ENCODE assay signal across 1 cellular context in the genomic region with DNA sequence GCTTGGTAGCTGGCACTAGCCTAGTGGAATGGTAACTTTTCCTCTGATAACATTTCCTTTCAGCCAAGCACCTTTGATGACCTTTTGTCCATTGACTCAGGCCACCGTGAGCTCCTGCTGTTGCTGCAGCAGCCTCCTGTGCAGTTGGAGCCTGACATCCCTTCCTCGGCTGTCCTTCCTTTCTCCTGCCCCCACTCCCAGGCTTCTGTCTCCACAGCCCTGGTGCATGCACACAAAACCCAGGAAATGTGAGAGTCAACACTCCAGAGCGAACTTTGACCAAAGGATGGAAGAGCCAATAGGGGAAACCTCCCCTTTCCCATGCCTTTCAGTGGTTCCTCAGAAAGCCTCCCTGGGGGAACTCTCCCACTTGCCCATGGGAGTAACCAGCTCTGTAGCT.
TF ChIP-seq lines count a peak whose summit lies in the region.

No MANE protein-coding gene starts in this region.

TF ChIP-seq in HepG2, 621 proteins besides CTCF, POLR2A, EP300 and RAD21 (continued from another document and continues in another):
- TF ChIP-seq, protein P1, sequence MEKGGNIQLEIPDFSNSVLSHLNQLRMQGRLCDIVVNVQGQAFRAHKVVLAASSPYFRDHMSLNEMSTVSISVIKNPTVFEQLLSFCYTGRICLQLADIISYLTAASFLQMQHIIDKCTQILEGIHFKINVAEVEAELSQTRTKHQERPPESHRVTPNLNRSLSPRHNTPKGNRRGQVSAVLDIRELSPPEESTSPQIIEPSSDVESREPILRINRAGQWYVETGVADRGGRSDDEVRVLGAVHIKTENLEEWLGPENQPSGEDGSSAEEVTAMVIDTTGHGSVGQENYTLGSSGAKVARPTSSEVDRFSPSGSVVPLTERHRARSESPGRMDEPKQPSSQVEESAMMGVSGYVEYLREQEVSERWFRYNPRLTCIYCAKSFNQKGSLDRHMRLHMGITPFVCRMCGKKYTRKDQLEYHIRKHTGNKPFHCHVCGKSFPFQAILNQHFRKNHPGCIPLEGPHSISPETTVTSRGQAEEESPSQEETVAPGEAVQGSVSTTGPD (CRISPR knock-in tag; IDR thresholded peaks at IDR 0.05), result no peak
- TF ChIP-seq, protein P2, sequence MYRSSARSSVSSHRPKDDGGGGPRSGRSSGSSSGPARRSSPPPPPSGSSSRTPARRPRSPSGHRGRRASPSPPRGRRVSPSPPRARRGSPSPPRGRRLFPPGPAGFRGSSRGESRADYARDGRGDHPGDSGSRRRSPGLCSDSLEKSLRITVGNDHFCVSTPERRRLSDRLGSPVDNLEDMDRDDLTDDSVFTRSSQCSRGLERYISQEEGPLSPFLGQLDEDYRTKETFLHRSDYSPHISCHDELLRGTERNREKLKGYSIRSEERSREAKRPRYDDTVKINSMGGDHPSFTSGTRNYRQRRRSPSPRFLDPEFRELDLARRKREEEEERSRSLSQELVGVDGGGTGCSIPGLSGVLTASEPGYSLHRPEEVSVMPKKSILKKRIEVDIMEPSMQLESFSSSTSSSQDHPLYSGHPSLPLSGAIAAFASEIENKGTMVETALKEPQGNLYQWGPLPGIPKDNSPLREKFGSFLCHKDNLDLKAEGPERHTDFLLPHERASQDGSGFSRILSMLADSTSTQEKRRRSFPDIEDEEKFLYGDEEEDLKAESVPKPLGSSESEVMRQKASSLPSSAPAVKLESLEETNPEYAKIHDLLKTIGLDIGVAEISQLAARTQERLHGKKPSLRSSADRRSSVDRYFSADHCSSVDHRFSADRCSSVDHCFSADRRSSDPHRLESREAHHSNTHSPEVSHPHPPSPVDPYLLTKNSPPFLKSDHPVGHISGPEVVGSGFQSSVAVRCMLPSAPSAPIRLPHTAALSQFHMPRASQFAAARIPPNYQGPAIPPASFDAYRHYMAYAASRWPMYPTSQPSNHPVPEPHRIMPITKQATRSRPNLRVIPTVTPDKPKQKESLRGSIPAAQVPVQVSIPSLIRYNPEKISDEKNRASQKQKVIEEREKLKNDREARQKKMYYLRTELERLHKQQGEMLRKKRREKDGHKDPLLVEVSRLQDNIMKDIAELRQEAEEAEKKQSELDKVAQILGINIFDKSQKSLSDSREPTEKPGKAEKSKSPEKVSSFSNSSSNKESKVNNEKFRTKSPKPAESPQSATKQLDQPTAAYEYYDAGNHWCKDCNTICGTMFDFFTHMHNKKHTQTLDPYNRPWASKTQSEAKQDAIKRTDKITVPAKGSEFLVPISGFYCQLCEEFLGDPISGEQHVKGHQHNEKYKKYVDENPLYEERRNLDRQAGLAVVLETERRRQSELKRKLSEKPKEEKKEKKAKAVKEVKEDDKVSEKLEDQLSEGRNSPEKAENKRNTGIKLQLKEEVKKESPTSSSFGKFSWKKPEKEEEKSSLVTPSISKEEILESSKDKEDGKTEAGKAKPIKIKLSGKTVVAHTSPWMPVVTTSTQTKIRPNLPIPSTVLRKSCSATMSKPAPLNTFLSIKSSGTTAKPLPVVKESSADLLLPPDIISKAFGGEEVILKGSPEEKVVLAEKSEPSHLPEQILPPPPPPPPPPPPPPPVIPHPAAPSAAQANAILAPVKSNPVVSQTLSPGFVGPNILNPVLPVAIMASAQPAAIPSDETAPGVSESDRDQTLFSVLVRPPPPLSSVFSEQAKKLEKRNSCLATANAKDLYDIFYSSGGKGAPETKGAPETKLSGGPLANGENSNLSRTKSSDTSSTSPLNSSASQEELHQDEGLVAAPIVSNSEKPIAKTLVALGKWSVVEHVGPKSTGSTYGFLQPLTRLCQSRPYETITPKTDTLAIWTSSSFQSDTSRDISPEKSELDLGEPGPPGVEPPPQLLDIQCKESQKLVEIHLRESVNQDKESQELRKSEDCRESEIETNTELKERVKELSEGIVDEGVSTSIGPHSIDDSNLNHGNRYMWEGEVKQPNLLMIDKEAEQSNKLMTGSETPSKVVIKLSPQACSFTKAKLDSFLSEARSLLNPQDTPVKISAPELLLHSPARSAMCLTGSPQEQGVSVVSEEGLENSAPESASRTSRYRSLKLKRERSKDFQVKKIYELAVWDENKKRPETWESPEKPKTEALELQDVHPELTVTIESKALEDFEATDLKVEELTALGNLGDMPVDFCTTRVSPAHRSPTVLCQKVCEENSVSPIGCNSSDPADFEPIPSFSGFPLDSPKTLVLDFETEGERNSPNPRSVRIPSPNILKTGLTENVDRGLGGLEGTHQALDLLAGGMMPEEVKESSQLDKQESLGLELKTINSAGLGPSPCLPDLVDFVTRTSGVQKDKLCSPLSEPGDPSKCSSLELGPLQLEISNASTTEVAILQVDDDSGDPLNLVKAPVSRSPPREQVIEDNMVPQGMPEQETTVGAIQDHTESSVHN (CRISPR knock-in tag; IDR thresholded peaks at IDR 0.05), result no peak
- TF ChIP-seq ZNF30 (CRISPR knock-in tag; IDR thresholded peaks at IDR 0.05) (no peak), ZFP36L1 (CRISPR knock-in tag; IDR thresholded peaks at IDR 0.05) (no peak), ZNF329 (CRISPR knock-in tag; IDR thresholded peaks at IDR 0.05; ENCODE audit: low read depth) (no peak), AHR (CRISPR knock-in tag; IDR thresholded peaks at IDR 0.05) (no peak), IKZF1 (IDR thresholded peaks at IDR 0.05) (no peak), NPAS2 (CRISPR knock-in tag; IDR thresholded peaks at IDR 0.05; ENCODE audit: borderline replicate concordance) (no peak), PTBP1 (IDR thresholded peaks at IDR 0.05; ENCODE audit: low read depth, low read length, poor library complexity, severe bottlenecking) (no peak), FOXJ3 (CRISPR knock-in tag; IDR thresholded peaks at IDR 0.05; ENCODE audit: borderline replicate concordance) (no peak), E2F5 (CRISPR knock-in tag; conservative IDR thresholded peaks at IDR 0.05) (no peak), ZNF615 (CRISPR knock-in tag; IDR thresholded peaks at IDR 0.05; ENCODE audit: borderline replicate concordance) (no peak), SYNCRIP (IDR thresholded peaks at IDR 0.05; ENCODE audit: insufficient read depth, low read depth, low read length) (no peak)
- TF ChIP-seq, protein P3, sequence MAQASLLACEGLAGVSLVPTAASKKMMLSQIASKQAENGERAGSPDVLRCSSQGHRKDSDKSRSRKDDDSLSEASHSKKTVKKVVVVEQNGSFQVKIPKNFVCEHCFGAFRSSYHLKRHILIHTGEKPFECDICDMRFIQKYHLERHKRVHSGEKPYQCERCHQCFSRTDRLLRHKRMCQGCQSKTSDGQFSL (CRISPR knock-in tag; IDR thresholded peaks at IDR 0.05), result no peak
- TF ChIP-seq, protein P4, sequence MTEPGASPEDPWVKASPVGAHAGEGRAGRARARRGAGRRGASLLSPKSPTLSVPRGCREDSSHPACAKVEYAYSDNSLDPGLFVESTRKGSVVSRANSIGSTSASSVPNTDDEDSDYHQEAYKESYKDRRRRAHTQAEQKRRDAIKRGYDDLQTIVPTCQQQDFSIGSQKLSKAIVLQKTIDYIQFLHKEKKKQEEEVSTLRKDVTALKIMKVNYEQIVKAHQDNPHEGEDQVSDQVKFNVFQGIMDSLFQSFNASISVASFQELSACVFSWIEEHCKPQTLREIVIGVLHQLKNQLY (CRISPR knock-in tag; IDR thresholded peaks at IDR 0.05), result peak; percentile 34; the same call in 1 of the 2 replicates
- TF ChIP-seq, protein P5, sequence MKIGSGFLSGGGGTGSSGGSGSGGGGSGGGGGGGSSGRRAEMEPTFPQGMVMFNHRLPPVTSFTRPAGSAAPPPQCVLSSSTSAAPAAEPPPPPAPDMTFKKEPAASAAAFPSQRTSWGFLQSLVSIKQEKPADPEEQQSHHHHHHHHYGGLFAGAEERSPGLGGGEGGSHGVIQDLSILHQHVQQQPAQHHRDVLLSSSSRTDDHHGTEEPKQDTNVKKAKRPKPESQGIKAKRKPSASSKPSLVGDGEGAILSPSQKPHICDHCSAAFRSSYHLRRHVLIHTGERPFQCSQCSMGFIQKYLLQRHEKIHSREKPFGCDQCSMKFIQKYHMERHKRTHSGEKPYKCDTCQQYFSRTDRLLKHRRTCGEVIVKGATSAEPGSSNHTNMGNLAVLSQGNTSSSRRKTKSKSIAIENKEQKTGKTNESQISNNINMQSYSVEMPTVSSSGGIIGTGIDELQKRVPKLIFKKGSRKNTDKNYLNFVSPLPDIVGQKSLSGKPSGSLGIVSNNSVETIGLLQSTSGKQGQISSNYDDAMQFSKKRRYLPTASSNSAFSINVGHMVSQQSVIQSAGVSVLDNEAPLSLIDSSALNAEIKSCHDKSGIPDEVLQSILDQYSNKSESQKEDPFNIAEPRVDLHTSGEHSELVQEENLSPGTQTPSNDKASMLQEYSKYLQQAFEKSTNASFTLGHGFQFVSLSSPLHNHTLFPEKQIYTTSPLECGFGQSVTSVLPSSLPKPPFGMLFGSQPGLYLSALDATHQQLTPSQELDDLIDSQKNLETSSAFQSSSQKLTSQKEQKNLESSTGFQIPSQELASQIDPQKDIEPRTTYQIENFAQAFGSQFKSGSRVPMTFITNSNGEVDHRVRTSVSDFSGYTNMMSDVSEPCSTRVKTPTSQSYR (CRISPR knock-in tag; IDR thresholded peaks at IDR 0.05; ENCODE audit: borderline replicate concordance), result peak; percentile 49; the same call in 1 of the 2 replicates
- TF ChIP-seq, protein P6, sequence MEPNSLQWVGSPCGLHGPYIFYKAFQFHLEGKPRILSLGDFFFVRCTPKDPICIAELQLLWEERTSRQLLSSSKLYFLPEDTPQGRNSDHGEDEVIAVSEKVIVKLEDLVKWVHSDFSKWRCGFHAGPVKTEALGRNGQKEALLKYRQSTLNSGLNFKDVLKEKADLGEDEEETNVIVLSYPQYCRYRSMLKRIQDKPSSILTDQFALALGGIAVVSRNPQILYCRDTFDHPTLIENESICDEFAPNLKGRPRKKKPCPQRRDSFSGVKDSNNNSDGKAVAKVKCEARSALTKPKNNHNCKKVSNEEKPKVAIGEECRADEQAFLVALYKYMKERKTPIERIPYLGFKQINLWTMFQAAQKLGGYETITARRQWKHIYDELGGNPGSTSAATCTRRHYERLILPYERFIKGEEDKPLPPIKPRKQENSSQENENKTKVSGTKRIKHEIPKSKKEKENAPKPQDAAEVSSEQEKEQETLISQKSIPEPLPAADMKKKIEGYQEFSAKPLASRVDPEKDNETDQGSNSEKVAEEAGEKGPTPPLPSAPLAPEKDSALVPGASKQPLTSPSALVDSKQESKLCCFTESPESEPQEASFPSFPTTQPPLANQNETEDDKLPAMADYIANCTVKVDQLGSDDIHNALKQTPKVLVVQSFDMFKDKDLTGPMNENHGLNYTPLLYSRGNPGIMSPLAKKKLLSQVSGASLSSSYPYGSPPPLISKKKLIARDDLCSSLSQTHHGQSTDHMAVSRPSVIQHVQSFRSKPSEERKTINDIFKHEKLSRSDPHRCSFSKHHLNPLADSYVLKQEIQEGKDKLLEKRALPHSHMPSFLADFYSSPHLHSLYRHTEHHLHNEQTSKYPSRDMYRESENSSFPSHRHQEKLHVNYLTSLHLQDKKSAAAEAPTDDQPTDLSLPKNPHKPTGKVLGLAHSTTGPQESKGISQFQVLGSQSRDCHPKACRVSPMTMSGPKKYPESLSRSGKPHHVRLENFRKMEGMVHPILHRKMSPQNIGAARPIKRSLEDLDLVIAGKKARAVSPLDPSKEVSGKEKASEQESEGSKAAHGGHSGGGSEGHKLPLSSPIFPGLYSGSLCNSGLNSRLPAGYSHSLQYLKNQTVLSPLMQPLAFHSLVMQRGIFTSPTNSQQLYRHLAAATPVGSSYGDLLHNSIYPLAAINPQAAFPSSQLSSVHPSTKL (CRISPR knock-in tag; IDR thresholded peaks at IDR 0.05), result peak; percentile 33
- TF ChIP-seq, protein P7, sequence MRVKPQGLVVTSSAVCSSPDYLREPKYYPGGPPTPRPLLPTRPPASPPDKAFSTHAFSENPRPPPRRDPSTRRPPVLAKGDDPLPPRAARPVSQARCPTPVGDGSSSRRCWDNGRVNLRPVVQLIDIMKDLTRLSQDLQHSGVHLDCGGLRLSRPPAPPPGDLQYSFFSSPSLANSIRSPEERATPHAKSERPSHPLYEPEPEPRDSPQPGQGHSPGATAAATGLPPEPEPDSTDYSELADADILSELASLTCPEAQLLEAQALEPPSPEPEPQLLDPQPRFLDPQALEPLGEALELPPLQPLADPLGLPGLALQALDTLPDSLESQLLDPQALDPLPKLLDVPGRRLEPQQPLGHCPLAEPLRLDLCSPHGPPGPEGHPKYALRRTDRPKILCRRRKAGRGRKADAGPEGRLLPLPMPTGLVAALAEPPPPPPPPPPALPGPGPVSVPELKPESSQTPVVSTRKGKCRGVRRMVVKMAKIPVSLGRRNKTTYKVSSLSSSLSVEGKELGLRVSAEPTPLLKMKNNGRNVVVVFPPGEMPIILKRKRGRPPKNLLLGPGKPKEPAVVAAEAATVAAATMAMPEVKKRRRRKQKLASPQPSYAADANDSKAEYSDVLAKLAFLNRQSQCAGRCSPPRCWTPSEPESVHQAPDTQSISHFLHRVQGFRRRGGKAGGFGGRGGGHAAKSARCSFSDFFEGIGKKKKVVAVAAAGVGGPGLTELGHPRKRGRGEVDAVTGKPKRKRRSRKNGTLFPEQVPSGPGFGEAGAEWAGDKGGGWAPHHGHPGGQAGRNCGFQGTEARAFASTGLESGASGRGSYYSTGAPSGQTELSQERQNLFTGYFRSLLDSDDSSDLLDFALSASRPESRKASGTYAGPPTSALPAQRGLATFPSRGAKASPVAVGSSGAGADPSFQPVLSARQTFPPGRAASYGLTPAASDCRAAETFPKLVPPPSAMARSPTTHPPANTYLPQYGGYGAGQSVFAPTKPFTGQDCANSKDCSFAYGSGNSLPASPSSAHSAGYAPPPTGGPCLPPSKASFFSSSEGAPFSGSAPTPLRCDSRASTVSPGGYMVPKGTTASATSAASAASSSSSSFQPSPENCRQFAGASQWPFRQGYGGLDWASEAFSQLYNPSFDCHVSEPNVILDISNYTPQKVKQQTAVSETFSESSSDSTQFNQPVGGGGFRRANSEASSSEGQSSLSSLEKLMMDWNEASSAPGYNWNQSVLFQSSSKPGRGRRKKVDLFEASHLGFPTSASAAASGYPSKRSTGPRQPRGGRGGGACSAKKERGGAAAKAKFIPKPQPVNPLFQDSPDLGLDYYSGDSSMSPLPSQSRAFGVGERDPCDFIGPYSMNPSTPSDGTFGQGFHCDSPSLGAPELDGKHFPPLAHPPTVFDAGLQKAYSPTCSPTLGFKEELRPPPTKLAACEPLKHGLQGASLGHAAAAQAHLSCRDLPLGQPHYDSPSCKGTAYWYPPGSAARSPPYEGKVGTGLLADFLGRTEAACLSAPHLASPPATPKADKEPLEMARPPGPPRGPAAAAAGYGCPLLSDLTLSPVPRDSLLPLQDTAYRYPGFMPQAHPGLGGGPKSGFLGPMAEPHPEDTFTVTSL (CRISPR knock-in tag; IDR thresholded peaks at IDR 0.05; ENCODE audit: borderline replicate concordance), result 0 out of 2 replicates have a peak, but pooled peaks have one; percentile 30
- TF ChIP-seq, protein P8, sequence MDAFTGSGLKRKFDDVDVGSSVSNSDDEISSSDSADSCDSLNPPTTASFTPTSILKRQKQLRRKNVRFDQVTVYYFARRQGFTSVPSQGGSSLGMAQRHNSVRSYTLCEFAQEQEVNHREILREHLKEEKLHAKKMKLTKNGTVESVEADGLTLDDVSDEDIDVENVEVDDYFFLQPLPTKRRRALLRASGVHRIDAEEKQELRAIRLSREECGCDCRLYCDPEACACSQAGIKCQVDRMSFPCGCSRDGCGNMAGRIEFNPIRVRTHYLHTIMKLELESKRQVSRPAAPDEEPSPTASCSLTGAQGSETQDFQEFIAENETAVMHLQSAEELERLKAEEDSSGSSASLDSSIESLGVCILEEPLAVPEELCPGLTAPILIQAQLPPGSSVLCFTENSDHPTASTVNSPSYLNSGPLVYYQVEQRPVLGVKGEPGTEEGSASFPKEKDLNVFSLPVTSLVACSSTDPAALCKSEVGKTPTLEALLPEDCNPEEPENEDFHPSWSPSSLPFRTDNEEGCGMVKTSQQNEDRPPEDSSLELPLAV (CRISPR knock-in tag; conservative IDR thresholded peaks at IDR 0.05; ENCODE audit: low read depth), result no peak
